23 cellular contexts compared by ENCODE assay signal in the genomic region with DNA sequence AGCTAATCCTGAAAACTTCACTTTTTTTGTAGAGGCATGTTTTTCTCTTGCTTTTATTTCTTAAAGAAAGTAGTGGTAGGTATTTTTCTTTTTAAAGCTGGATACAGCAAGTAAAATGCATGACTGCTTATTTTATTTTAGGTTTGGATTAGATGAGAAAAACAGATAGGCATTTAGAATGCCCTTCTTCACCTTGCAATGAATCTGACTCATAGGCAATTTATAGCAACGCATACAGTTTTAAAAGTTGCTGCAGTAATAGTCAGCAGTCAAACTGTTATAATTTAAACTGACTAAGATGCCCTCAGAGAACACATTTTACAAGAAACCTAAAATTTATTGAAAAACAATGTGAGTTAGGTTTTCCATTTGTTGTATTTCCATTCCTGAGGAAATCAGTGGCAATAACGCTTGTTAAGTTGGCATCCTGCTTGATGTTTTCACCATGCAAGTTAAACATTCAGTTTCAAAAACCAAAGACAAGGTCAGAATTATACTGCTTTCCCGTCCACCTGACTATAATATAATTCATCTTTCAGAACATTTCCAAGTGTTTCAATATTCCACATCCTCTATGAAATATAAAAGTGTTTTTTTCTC.
"Had no signal": no experiment of that assay in that cellular context is flagged by ENCODE, and none has a peak within 500 bp of the region (broad histone marks: within the 10 kb centered on the region; RNA-seq: fewer than 3 reads in every experiment).

No MANE protein-coding gene starts in this region.

- H2AFZ ChIP-seq: hepatocyte had no signal

- H3K9me3 ChIP-seq: breast epithelium, mucosa of descending colon, transverse colon, uterus had no signal

- DNase-seq: activated CD4-positive, alpha-beta T cell treated with anti-CD3 and anti-CD28 coated beads, Interleukin-2, amount 50 U/mL, for 1 hour; activated CD4-positive, CD25-positive, alpha-beta regulatory T cell treated with anti-CD3 and anti-CD28 coated beads, Interleukin-2, amount 50 U/mL, for 72 hours; activated naive CD8-positive, alpha-beta T cell treated with anti-CD3 and anti-CD28 coated beads for 36 hours; activated T-cell treated with anti-CD3 and anti-CD28 coated beads, Interleukin-2, amount 50 U/mL, for 1 hour; effector memory CD4-positive, alpha-beta T cell; glutamatergic neuron; immature natural killer cell; left ventricle myocardium superior; mucosa of descending colon; nucleus accumbens; stimulated activated CD4-positive, alpha-beta T cell treated with anti-CD3 and anti-CD28 coated beads, Interleukin-2, amount 100 ng/mL, for 48 hours; stimulated activated CD8-positive, alpha-beta memory T cell treated with anti-CD3 and anti-CD28 coated beads, Interleukin-4, amount 100 ng/mL, for 48 hours; stimulated activated naive B cell treated with anti-CD40 and anti-IgM and Interleukin-4, amounts not matched to agents 10 μg/mL and 1 μg/mL and 100 μg/mL, for 72 hours; transverse colon; uterus; WERI-Rb-1 had no signal

- H3K27ac ChIP-seq: breast epithelium, hepatocyte, transverse colon, uterus, WERI-Rb-1 had no signal

- H3K4me3 Mint-ChIP-seq: activated naive CD8-positive, alpha-beta T cell treated with anti-CD3 and anti-CD28 coated beads for 36 hours; activated T-helper 17 cell treated with anti-CD3 and anti-CD28 coated beads, Interleukin-2, amount 50 U/mL, for 72 hours; central memory CD8-positive, alpha-beta T cell; immature natural killer cell; stimulated activated naive B cell treated with anti-CD40 and anti-IgM and Interleukin-4, amounts not matched to agents 10 μg/mL and 1 μg/mL and 100 μg/mL, for 72 hours had no signal

- H3K4me1 ChIP-seq: breast epithelium, transverse colon, uterus had no signal

- ATAC-seq: activated T-helper 17 cell treated with anti-CD3 and anti-CD28 coated beads, Interleukin-2, amount 50 U/mL, for 72 hours; esophagus mucosa; left ventricle myocardium superior; mucosa of descending colon; sciatic nerve; stimulated activated naive B cell treated with anti-CD40 and anti-IgM and Interleukin-4, amounts not matched to agents 10 μg/mL and 1 μg/mL and 100 μg/mL, for 72 hours had no signal

- H3K27me3 Mint-ChIP-seq: activated naive CD8-positive, alpha-beta T cell treated with anti-CD3 and anti-CD28 coated beads for 36 hours; activated T-helper 17 cell treated with anti-CD3 and anti-CD28 coated beads, Interleukin-2, amount 50 U/mL, for 72 hours; central memory CD8-positive, alpha-beta T cell; stimulated activated naive B cell treated with anti-CD40 and anti-IgM and Interleukin-4, amounts not matched to agents 10 μg/mL and 1 μg/mL and 100 μg/mL, for 72 hours had no signal

- H3K27ac Mint-ChIP-seq: activated naive CD8-positive, alpha-beta T cell treated with anti-CD3 and anti-CD28 coated beads for 36 hours; activated T-helper 17 cell treated with anti-CD3 and anti-CD28 coated beads, Interleukin-2, amount 50 U/mL, for 72 hours; immature natural killer cell; stimulated activated naive B cell treated with anti-CD40 and anti-IgM and Interleukin-4, amounts not matched to agents 10 μg/mL and 1 μg/mL and 100 μg/mL, for 72 hours had no signal

- H3K4me1 Mint-ChIP-seq: activated naive CD8-positive, alpha-beta T cell treated with anti-CD3 and anti-CD28 coated beads for 36 hours; activated T-helper 17 cell treated with anti-CD3 and anti-CD28 coated beads, Interleukin-2, amount 50 U/mL, for 72 hours; central memory CD8-positive, alpha-beta T cell; immature natural killer cell; stimulated activated naive B cell treated with anti-CD40 and anti-IgM and Interleukin-4, amounts not matched to agents 10 μg/mL and 1 μg/mL and 100 μg/mL, for 72 hours had no signal

- H3K4me3 ChIP-seq: breast epithelium, hepatocyte, mucosa of descending colon, smooth muscle cell, transverse colon, uterus had no signal

- H3K79me2 ChIP-seq: hepatocyte had no signal

- H3K4me2 ChIP-seq: hepatocyte, smooth muscle cell had no signal

- H3K36me3 Mint-ChIP-seq: activated naive CD8-positive, alpha-beta T cell treated with anti-CD3 and anti-CD28 coated beads for 36 hours; immature natural killer cell; stimulated activated naive B cell treated with anti-CD40 and anti-IgM and Interleukin-4, amounts not matched to agents 10 μg/mL and 1 μg/mL and 100 μg/mL, for 72 hours had no signal

- H3K9me3 Mint-ChIP-seq: stimulated activated naive B cell treated with anti-CD40 and anti-IgM and Interleukin-4, amounts not matched to agents 10 μg/mL and 1 μg/mL and 100 μg/mL, for 72 hours had no signal

- H3K36me3 ChIP-seq: breast epithelium, transverse colon, uterus, WERI-Rb-1 had no signal

- H3K27me3 ChIP-seq: breast epithelium, hepatocyte, transverse colon, uterus had no signal
